31 cellular contexts compared by ENCODE assay signal in the genomic region with DNA sequence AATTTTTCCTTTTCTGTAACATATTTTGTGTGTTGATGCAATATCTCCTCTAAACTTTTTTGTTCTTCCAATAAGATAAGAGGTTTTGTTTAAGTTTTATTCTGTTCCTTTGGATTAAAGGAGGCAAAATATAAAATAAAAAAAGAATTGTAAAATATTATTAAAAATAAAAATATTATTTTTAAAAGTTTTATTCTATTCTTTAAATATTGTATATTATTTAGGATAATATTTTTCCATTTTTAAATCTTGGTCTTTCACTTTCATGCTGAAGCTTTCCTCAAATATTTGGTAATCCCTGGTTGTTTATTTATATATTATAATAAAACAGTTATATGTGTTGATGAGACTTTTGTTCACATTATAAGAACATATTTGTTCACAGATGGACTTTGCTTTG.
"Had no signal": no experiment of that assay in that cellular context is flagged by ENCODE, and none has a peak within 500 bp of the region (broad histone marks: within the 10 kb centered on the region; RNA-seq: fewer than 3 reads in every experiment).

No MANE protein-coding gene starts in this region.

- H3K4me3 ChIP-seq: esophagus muscularis mucosa, gastroesophageal sphincter, heart right ventricle had no signal

- FAIRE-seq: astrocyte, bronchial epithelial cell had no signal

- DNase-seq: activated B cell treated with CpG ODN at 0.5 μM for 24 hours; activated CD4-positive, alpha-beta T cell treated with anti-CD3 and anti-CD28 coated beads for 48 hours; activated CD4-positive, alpha-beta T cell treated with anti-CD3 and anti-CD28 coated beads, Interleukin-2, amount 50 U/mL, for 1 hour; activated CD4-positive, alpha-beta T cell treated with anti-CD3 and anti-CD28 coated beads, Interleukin-2, amount 50 U/mL, for 48 hours; activated CD8-positive, alpha-beta memory T cell treated with anti-CD3 and anti-CD28 coated beads for 24 hours; activated CD8-positive, alpha-beta T cell treated with anti-CD3 and anti-CD28 coated beads for 36 hours; activated effector memory CD4-positive, alpha-beta T cell treated with Interleukin-2 at 50 U/mL for 16 hours; activated gamma-delta T cell treated with Interleukin-2 at 50 U/mL for 16 hours; activated naive CD4-positive, alpha-beta T cell treated with anti-CD3 and anti-CD28 coated beads, Interleukin-2, amount 50 U/mL, for 16 hours; activated naive CD4-positive, alpha-beta T cell treated with Interleukin-2 at 50 U/mL for 16 hours; activated T-cell treated with anti-CD3 and anti-CD28 coated beads, Interleukin-2, amount 50 U/mL, for 4 hours; amniotic stem cell; anterior cingulate cortex; brain microvascular endothelial cell; cortex of kidney; dermis blood vessel endothelial cell; effector CD8-positive, alpha-beta T cell; endodermal cell; erythroblast; foreskin keratinocyte; heart right ventricle; T-helper 1 cell; T-helper 17 cell; T1000 had no signal

- H3K27ac ChIP-seq: brain microvascular endothelial cell, esophagus muscularis mucosa, foreskin keratinocyte, gastroesophageal sphincter, heart right ventricle, VCaP had no signal

- H3K27me3 ChIP-seq: brain microvascular endothelial cell, esophagus muscularis mucosa, foreskin keratinocyte, gastroesophageal sphincter, heart right ventricle had no signal

- ATAC-seq: activated CD4-positive, CD25-positive, alpha-beta regulatory T cell treated with anti-CD3 and anti-CD28 coated beads, Interleukin-2, amount 50 U/mL, for 24 hours; activated CD8-positive, alpha-beta T cell treated with anti-CD3 and anti-CD28 coated beads for 36 hours; activated T-cell treated with anti-CD3 and anti-CD28 coated beads, Interleukin-2, amount 50 U/mL, for 4 hours; activated T-helper 17 cell treated with anti-CD3 and anti-CD28 coated beads, Interleukin-2, amount 50 U/mL, for 72 hours; foreskin keratinocyte; gastroesophageal sphincter; heart right ventricle; T-helper 17 cell had no signal

- H3K36me3 ChIP-seq: brain microvascular endothelial cell, esophagus muscularis mucosa, gastroesophageal sphincter, heart right ventricle had no signal

- H3K4me1 ChIP-seq: esophagus muscularis mucosa, foreskin keratinocyte, gastroesophageal sphincter, heart right ventricle had no signal
